Comparison of ENCODE assay signal across 3 cellular contexts in the genomic region with DNA sequence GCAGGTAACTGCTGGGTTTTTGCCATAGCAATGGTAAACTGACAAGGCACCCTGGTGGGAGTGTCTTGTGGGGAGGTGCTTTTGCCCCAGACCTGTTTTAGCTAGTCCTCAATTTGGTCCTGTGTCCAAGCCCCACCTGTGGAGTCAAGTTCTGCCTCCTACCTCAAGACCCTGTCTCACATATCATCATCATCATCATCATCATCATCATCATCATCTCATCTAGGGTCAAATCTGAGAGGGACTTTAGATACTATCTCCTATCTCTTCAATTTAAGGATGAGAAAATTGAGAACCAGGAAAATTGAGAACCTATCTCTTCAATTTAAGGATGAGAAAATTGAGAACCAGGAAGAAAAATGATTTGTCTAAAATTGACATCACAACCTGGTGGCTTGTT.
TF ChIP-seq lines count a peak whose summit lies in the region.

No MANE protein-coding gene starts in this region.

TF ChIP-seq in SK-N-SH, 30 proteins besides CTCF, POLR2A, EP300 and RAD21:
- TF ChIP-seq, protein P1, sequence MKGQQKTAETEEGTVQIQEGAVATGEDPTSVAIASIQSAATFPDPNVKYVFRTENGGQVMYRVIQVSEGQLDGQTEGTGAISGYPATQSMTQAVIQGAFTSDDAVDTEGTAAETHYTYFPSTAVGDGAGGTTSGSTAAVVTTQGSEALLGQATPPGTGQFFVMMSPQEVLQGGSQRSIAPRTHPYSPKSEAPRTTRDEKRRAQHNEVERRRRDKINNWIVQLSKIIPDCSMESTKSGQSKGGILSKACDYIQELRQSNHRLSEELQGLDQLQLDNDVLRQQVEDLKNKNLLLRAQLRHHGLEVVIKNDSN (IDR thresholded peaks at IDR 0.05; ENCODE audit: borderline replicate concordance, low read depth) = no peak
- TF ChIP-seq, protein P2, sequence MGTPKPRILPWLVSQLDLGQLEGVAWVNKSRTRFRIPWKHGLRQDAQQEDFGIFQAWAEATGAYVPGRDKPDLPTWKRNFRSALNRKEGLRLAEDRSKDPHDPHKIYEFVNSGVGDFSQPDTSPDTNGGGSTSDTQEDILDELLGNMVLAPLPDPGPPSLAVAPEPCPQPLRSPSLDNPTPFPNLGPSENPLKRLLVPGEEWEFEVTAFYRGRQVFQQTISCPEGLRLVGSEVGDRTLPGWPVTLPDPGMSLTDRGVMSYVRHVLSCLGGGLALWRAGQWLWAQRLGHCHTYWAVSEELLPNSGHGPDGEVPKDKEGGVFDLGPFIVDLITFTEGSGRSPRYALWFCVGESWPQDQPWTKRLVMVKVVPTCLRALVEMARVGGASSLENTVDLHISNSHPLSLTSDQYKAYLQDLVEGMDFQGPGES (IDR thresholded peaks at IDR 0.05; ENCODE audit: low read depth, low read length) = no peak
- TF ChIP-seq MXI1 (IDR thresholded peaks at IDR 0.05; ENCODE audit: low read depth, low read length) (no peak), RXRA (IDR thresholded peaks at IDR 0.05; ENCODE audit: borderline replicate concordance, low read depth) (no peak)

TF ChIP-seq in SK-N-SH treated with all-trans-retinoic acid at 6 μM for 48 hours, 23 proteins besides CTCF, POLR2A, EP300 and RAD21:
- TF ChIP-seq, protein P3, sequence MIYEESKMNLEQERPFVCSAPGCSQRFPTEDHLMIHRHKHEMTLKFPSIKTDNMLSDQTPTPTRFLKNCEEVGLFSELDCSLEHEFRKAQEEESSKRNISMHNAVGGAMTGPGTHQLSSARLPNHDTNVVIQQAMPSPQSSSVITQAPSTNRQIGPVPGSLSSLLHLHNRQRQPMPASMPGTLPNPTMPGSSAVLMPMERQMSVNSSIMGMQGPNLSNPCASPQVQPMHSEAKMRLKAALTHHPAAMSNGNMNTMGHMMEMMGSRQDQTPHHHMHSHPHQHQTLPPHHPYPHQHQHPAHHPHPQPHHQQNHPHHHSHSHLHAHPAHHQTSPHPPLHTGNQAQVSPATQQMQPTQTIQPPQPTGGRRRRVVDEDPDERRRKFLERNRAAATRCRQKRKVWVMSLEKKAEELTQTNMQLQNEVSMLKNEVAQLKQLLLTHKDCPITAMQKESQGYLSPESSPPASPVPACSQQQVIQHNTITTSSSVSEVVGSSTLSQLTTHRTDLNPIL (CRISPR knock-in tag; IDR thresholded peaks at IDR 0.05; ENCODE audit: low read depth) = no peak
- TF ChIP-seq ZNF565 (CRISPR knock-in tag; conservative IDR thresholded peaks at IDR 0.05; ENCODE audit: low read depth) = no peak
- TF ChIP-seq ZFP30 (CRISPR knock-in tag; IDR thresholded peaks at IDR 0.05) = no peak
- TF ChIP-seq, protein P4, sequence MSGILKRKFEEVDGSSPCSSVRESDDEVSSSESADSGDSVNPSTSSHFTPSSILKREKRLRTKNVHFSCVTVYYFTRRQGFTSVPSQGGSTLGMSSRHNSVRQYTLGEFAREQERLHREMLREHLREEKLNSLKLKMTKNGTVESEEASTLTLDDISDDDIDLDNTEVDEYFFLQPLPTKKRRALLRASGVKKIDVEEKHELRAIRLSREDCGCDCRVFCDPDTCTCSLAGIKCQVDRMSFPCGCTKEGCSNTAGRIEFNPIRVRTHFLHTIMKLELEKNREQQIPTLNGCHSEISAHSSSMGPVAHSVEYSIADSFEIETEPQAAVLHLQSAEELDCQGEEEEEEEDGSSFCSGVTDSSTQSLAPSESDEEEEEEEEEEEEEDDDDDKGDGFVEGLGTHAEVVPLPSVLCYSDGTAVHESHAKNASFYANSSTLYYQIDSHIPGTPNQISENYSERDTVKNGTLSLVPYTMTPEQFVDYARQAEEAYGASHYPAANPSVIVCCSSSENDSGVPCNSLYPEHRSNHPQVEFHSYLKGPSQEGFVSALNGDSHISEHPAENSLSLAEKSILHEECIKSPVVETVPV (CRISPR knock-in tag; IDR thresholded peaks at IDR 0.05) = no peak
- no peak for TF ChIP-seq ISL1 (CRISPR knock-in tag; IDR thresholded peaks at IDR 0.05)
- TF ChIP-seq GLIS3 (CRISPR knock-in tag; IDR thresholded peaks at IDR 0.05) = no peak
- no peak for TF ChIP-seq ZC3H10 (CRISPR knock-in tag; IDR thresholded peaks at IDR 0.05)
- no peak for TF ChIP-seq ESRRG (CRISPR knock-in tag; IDR thresholded peaks at IDR 0.05)
- no peak for TF ChIP-seq TOX (CRISPR knock-in tag; IDR thresholded peaks at IDR 0.05; ENCODE audit: borderline replicate concordance)
- no peak for TF ChIP-seq ZNF70 (CRISPR knock-in tag; IDR thresholded peaks at IDR 0.05)
- TF ChIP-seq OSR1 (CRISPR knock-in tag; IDR thresholded peaks at IDR 0.05) = no peak
- TF ChIP-seq RARB (CRISPR knock-in tag; IDR thresholded peaks at IDR 0.05) = no peak
- no peak for TF ChIP-seq TCF4 (CRISPR knock-in tag; IDR thresholded peaks at IDR 0.05; ENCODE audit: borderline replicate concordance)

TF ChIP-seq in HEK293, 187 proteins besides CTCF, POLR2A, EP300 and RAD21:
- TF ChIP-seq, protein P5, sequence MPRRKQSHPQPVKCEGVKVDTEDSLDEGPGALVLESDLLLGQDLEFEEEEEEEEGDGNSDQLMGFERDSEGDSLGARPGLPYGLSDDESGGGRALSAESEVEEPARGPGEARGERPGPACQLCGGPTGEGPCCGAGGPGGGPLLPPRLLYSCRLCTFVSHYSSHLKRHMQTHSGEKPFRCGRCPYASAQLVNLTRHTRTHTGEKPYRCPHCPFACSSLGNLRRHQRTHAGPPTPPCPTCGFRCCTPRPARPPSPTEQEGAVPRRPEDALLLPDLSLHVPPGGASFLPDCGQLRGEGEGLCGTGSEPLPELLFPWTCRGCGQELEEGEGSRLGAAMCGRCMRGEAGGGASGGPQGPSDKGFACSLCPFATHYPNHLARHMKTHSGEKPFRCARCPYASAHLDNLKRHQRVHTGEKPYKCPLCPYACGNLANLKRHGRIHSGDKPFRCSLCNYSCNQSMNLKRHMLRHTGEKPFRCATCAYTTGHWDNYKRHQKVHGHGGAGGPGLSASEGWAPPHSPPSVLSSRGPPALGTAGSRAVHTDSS (tag by site-specific recombination; IDR thresholded peaks at IDR 0.05) = peak; percentile 92
- TF ChIP-seq, protein P6, sequence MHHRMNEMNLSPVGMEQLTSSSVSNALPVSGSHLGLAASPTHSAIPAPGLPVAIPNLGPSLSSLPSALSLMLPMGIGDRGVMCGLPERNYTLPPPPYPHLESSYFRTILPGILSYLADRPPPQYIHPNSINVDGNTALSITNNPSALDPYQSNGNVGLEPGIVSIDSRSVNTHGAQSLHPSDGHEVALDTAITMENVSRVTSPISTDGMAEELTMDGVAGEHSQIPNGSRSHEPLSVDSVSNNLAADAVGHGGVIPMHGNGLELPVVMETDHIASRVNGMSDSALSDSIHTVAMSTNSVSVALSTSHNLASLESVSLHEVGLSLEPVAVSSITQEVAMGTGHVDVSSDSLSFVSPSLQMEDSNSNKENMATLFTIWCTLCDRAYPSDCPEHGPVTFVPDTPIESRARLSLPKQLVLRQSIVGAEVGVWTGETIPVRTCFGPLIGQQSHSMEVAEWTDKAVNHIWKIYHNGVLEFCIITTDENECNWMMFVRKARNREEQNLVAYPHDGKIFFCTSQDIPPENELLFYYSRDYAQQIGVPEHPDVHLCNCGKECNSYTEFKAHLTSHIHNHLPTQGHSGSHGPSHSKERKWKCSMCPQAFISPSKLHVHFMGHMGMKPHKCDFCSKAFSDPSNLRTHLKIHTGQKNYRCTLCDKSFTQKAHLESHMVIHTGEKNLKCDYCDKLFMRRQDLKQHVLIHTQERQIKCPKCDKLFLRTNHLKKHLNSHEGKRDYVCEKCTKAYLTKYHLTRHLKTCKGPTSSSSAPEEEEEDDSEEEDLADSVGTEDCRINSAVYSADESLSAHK (tag by site-specific recombination; IDR thresholded peaks at IDR 0.05) = no peak
